In genomic region chr22:31250740-31251330, GRCh38 we compare ENCODE assay signal across 12 cellular contexts. TPM values are rescaled to one million over a fixed set of nuclear protein-coding genes. Genes with fewer than 3 reads are reported as not detected.
A peak's percentile ranks its signal among the peaks of the same experiment; 100 is the strongest.
DNase-seq lines count a peak whose midpoint lies in the region; ATAC-seq and TF ChIP-seq lines count a peak whose summit lies in the region.
"Had no signal": no experiment of that assay in that cellular context is flagged by ENCODE, and none has a peak within 500 bp of the region (broad histone marks: within the 10 kb centered on the region; RNA-seq: fewer than 3 reads in every experiment).

No MANE protein-coding gene starts in this region.

- no peaks in the 10 kb centered on the region for H3K27me3 ChIP-seq in upper lobe of left lung
- H3K27me3 ChIP-seq: sigmoid colon had no signal

- H3K4me3 ChIP-seq in epithelial cell of esophagus (ENCODE audit: low read length) (peak overlapping the region; percentile 96), mucosa of descending colon (no peak overlapping the region), upper lobe of left lung (no peak overlapping the region)
- H3K4me3 ChIP-seq: A549, sigmoid colon had no signal

- peak; percentile 3 for ATAC-seq in Right ventricle myocardium superior (ENCODE audit: poor library complexity)
- no peak for ATAC-seq in left cardiac atrium
- peak; percentile 13 for ATAC-seq in mucosa of descending colon
- no peak for ATAC-seq in upper lobe of left lung (ENCODE audit: low FRiP score in 2 of 2)
- ATAC-seq: A549 had no signal

- no peaks in the 10 kb centered on the region for H3K36me3 ChIP-seq in mucosa of descending colon (ENCODE audit: low read depth)
- H3K36me3 ChIP-seq in upper lobe of left lung = peaks cover 0 to 4% (median 0%) of the 10 kb centered on the region in 4 donors
- H3K36me3 ChIP-seq: sigmoid colon had no signal

- DNase-seq in Right ventricle myocardium superior (no peak), left cardiac atrium (no peak), epithelial cell of esophagus (ENCODE audit: low read depth) (peak; percentile 68), mucosa of descending colon (no peak), upper lobe of left lung (no peak), HT-29 (ENCODE audit: low spot score) (no peak), NCI-H2107 treated with DMSO at 0.1 percent for 48 hours (lab: John Stamatoyannopoulos, UW; ENCODE audit: unreplicated experiment) (no peak)
- DNase-seq in stimulated activated CD4-positive, alpha-beta T cell treated with anti-CD3 and anti-CD28 coated beads, Interleukin-4, amount 100 ng/mL, for 4 hours = no peak
- DNase-seq: DND-41, NCI-H1436, sigmoid colon had no signal

- H3K9me3 ChIP-seq in mucosa of descending colon (no peaks in the 10 kb centered on the region), upper lobe of left lung (no peaks in the 10 kb centered on the region)
- H3K9me3 ChIP-seq: A549, sigmoid colon had no signal

- TF ChIP-seq POLR2A in upper lobe of left lung (IDR thresholded peaks at IDR 0.05) = no peak

- TF ChIP-seq EP300 in upper lobe of left lung (IDR thresholded peaks at IDR 0.05) = no peak

- intact Hi-C loops in Right ventricle myocardium superior (cut with DNase I) (no loop called here), left cardiac atrium (cut with DNase I) (no loop called here), mucosa of descending colon (cut with DNase I, micrococcal nuclease) (no loop called here)

- TF ChIP-seq CTCF in epithelial cell of esophagus (IDR thresholded peaks at IDR 0.05; ENCODE audit: insufficient read depth, low read depth, low read length, missing control alignments) (no peak), mucosa of descending colon (IDR thresholded peaks at IDR 0.05) (no peak), upper lobe of left lung (IDR thresholded peaks at IDR 0.05) (no peak)

- WGBS in upper lobe of left lung, 2 donors = 58 to 75% methylated on average over 4 of the region's 4 CpGs

- H3K4me1 ChIP-seq in mucosa of descending colon (ENCODE audit: low read depth) (peaks cover 55% of the 10 kb centered on the region), upper lobe of left lung (peaks cover 43 to 82% (median 60%) of the 10 kb centered on the region in 4 donors)

- H3K27ac ChIP-seq in upper lobe of left lung = peak overlapping the region; percentile 32 to 76 (median 75)
- H3K27ac ChIP-seq: A549, sigmoid colon had no signal

RNA-seq across cellular contexts. Expression of gene LIMK2, which starts 38.7 kb away (rescaled TPM):
- total RNA-seq in Right ventricle myocardium superior (8.5 TPM), left cardiac atrium (10 to 100 TPM; 10.2 to 18.5 TPM), mucosa of descending colon (100 to 1,000 TPM in 2 of 3 donors, 10 to 100 TPM in 1; 76.7 to 137 (median 120) TPM), upper lobe of left lung (100 to 1,000 TPM in 2 of 6 donors, 10 to 100 TPM in 4; 44.5 to 141 (median 75.8) TPM)
- 24.4 and 28.4 TPM in 2 replicates for total RNA-seq in HT-29 (2014; rRNA removed; shearing (Covaris generic))

RNA-seq across cellular contexts. Expression of gene PIK3IP1, which starts 41.5 kb away (rescaled TPM):
- total RNA-seq in Right ventricle myocardium superior = 10.4 TPM
- 10 to 100 TPM in 1 of 2 donors, 1 to 10 TPM in 1; 5.2 to 15.6 TPM for total RNA-seq in left cardiac atrium
- total RNA-seq in mucosa of descending colon = 10 to 100 TPM; 17.1 to 24.7 (median 22.8) TPM
- total RNA-seq in upper lobe of left lung = 10 to 100 TPM; 38.9 to 97.1 (median 65.8) TPM
- total RNA-seq in HT-29 (2014; rRNA removed; shearing (Covaris generic)) = 1.6 and 2.3 TPM in 2 replicates

Comparison
In these comparisons a context has a peak if more than half of its experiments do, and no peak if none do; other contexts are left out.
1. ATAC-seq: peak in Right ventricle myocardium superior (single experiment) and mucosa of descending colon (single experiment); none in left cardiac atrium (0 of 2) and upper lobe of left lung (0 of 2).